In genomic region chr7:129947701-129948100, GRCh38 we compare ENCODE assay signal across 12 cellular contexts. TPM values are rescaled to one million over a fixed set of nuclear protein-coding genes. Genes with fewer than 3 reads are reported as not detected.
A peak's percentile ranks its signal among the peaks of the same experiment; 100 is the strongest.
DNase-seq lines count a peak whose midpoint lies in the region; ATAC-seq and TF ChIP-seq lines count a peak whose summit lies in the region.
"Had no signal": no experiment of that assay in that cellular context is flagged by ENCODE, and none has a peak within 500 bp of the region (broad histone marks: within the 10 kb centered on the region; RNA-seq: fewer than 3 reads in every experiment).

No MANE protein-coding gene starts in this region.

- no peak overlapping the region for H2AFZ ChIP-seq in PC-9
- no peak overlapping the region for H2AFZ ChIP-seq in fibroblast of lung (ENCODE audit: low read length)

- DNase-seq in CD4-positive, alpha-beta T cell = no peak
- DNase-seq in PC-9 (no peak), fibroblast of lung (ENCODE audit: low read depth in 2 of 2) (peak; percentile 69 to 83), psoas muscle (no peak), NCI-H774 (lab: John Stamatoyannopoulos, UW) (no peak)
- DNase-seq: activated CD4-positive, alpha-beta T cell treated with anti-CD3 and anti-CD28 coated beads, Interleukin-2, amount 10 ng/mL, durations not matched to agents 24 days and 14 days; midbrain; NCI-H1694; stimulated activated CD4-positive, alpha-beta T cell treated with anti-CD3 and anti-CD28 coated beads, Interleukin-4, amount 100 ng/mL, for 1 hour had no signal

- H3K4me2 ChIP-seq in PC-9 (peak overlapping the region; percentile 99), fibroblast of lung (ENCODE audit: extremely low read depth, insufficient read depth, low read length) (no peak overlapping the region)

- no peaks in the 10 kb centered on the region for H3K9me2 ChIP-seq in PC-9 (ENCODE audit: insufficient read depth)

- CTCF ChIA-PET in CD4-positive, alpha-beta T cell (lab: Charles Lee) = no interaction called here
- CTCF ChIA-PET in PC-9 (lab: Charles Lee) = interaction anchor here (0.6 kb wide), 1 partner anchor 63 kb away, joined by 3 read pairs; no protein-coding TSS in a partner anchor

- POLR2A ChIA-PET in CD4-positive, alpha-beta T cell (lab: Charles Lee) = no interaction called here
- POLR2A ChIA-PET in PC-9 (lab: Charles Lee; ENCODE audit: unreplicated experiment) = interaction anchor here (0.6 to 0.7 kb wide), 2 partner anchors 117 to 120 kb away, joined by 3 to 4 read pairs; no protein-coding TSS in a partner anchor

- peak overlapping the region; percentile 31 for H3K4me3 Mint-ChIP-seq in CD4-positive, alpha-beta T cell
- H3K4me3 Mint-ChIP-seq: activated CD4-positive, alpha-beta T cell treated with anti-CD3 and anti-CD28 coated beads, Interleukin-2, amount 10 ng/mL, durations not matched to agents 24 days and 14 days had no signal

- BruUV-seq in PC-9 (replicated peaks; lab: Mats Ljungman, UMichigan) = no TSS peak

- no peak for ATAC-seq in CD4-positive, alpha-beta T cell (ENCODE audit: poor library complexity)
- ATAC-seq in psoas muscle = no peak
- no peak for ATAC-seq in HG02623 (IDR thresholded peaks at IDR 0.05; ENCODE audit: unreplicated experiment)
- no peak for ATAC-seq in GM19463 (IDR thresholded peaks at IDR 0.05; ENCODE audit: unreplicated experiment)
- no peak for ATAC-seq in GM21723 (IDR thresholded peaks at IDR 0.05; ENCODE audit: unreplicated experiment)

- H3F3A ChIP-seq in PC-9 (ENCODE audit: insufficient read depth, low read depth) = peaks cover 43% of the 10 kb centered on the region

- H3K4me3 ChIP-seq in PC-9 (no peak overlapping the region), fibroblast of lung (replicated peaks in 1 of 4; ENCODE audit: control extremely low read depth in 1 of 4, insufficient read depth in 1 of 4, low read depth in 3 of 4, low read length in 4 of 4) (no peak overlapping the region), psoas muscle (peak overlapping the region; percentile 1)

- peaks cover 28% of the 10 kb centered on the region for H3K4me1 Mint-ChIP-seq in CD4-positive, alpha-beta T cell (ENCODE audit: low read depth)

- H3K9me3 ChIP-seq in CD4-positive, alpha-beta T cell (ENCODE audit: control insufficient read depth, low read length) = no peaks in the 10 kb centered on the region
- H3K9me3 ChIP-seq in PC-9 (ENCODE audit: insufficient read depth, low read depth) (no peaks in the 10 kb centered on the region), fibroblast of lung (ENCODE audit: control insufficient read depth, insufficient read depth, low read depth, low read length) (no peaks in the 10 kb centered on the region), psoas muscle (no peaks in the 10 kb centered on the region)

- H3K27ac Mint-ChIP-seq in CD4-positive, alpha-beta T cell = peak overlapping the region; percentile 32
- H3K27ac Mint-ChIP-seq: activated CD4-positive, alpha-beta T cell treated with anti-CD3 and anti-CD28 coated beads, Interleukin-2, amount 10 ng/mL, durations not matched to agents 24 days and 14 days had no signal

- no peaks in the 10 kb centered on the region for H3K9me3 Mint-ChIP-seq in CD4-positive, alpha-beta T cell
- H3K9me3 Mint-ChIP-seq: activated CD4-positive, alpha-beta T cell treated with anti-CD3 and anti-CD28 coated beads, Interleukin-2, amount 10 ng/mL, durations not matched to agents 24 days and 14 days had no signal

- peaks cover 93% of the 10 kb centered on the region for H3K79me2 ChIP-seq in PC-9 (ENCODE audit: low read depth)
- peaks cover 81% of the 10 kb centered on the region for H3K79me2 ChIP-seq in fibroblast of lung (ENCODE audit: control insufficient read depth, insufficient read depth, low read length)

- no peak overlapping the region for H3K27ac ChIP-seq in CD4-positive, alpha-beta T cell (ENCODE audit: low read depth, low read length)
- peak overlapping the region; percentile 100 for H3K27ac ChIP-seq in PC-9
- H3K27ac ChIP-seq in fibroblast of lung (ENCODE audit: insufficient read depth, low read length) = no peak overlapping the region
- H3K27ac ChIP-seq in psoas muscle = peak overlapping the region; percentile 98

- no peaks in the 10 kb centered on the region for H3K27me3 ChIP-seq in CD4-positive, alpha-beta T cell (ENCODE audit: control insufficient read depth, insufficient read depth, low read length)
- H3K27me3 ChIP-seq in PC-9 (ENCODE audit: insufficient read depth, low read depth) = no peaks in the 10 kb centered on the region
- H3K27me3 ChIP-seq in fibroblast of lung (ENCODE audit: control insufficient read depth, insufficient read depth, low read length) = no peaks in the 10 kb centered on the region
- no peaks in the 10 kb centered on the region for H3K27me3 ChIP-seq in psoas muscle (ENCODE audit: insufficient read depth in 3 of 3, low read length in 2 of 3)

- H3K9ac ChIP-seq in fibroblast of lung (ENCODE audit: insufficient read depth, low read length) = no peak overlapping the region

- H3K27me3 Mint-ChIP-seq in CD4-positive, alpha-beta T cell = no peaks in the 10 kb centered on the region
- H3K27me3 Mint-ChIP-seq: activated CD4-positive, alpha-beta T cell treated with anti-CD3 and anti-CD28 coated beads, Interleukin-2, amount 10 ng/mL, durations not matched to agents 24 days and 14 days had no signal

- H4K20me1 ChIP-seq in PC-9 (ENCODE audit: insufficient read depth) = peaks cover 32% of the 10 kb centered on the region; the same call in 1 of the 2 replicates
- peaks cover 3% of the 10 kb centered on the region for H4K20me1 ChIP-seq in fibroblast of lung (ENCODE audit: control insufficient read depth, extremely low read depth, insufficient read depth, low read length)

- 35 to 54% (median 43%) methylated on average over 8 of the region's 8 CpGs for WGBS in psoas muscle, 3 donors

- H3K4me1 ChIP-seq in PC-9 (replicated peaks; ENCODE audit: insufficient read depth) (peaks cover 38% of the 10 kb centered on the region), fibroblast of lung (ENCODE audit: control insufficient read depth, extremely low read depth, insufficient read depth, low read length) (peaks cover 12% of the 10 kb centered on the region), psoas muscle (peaks cover 25% of the 10 kb centered on the region)

- H3K36me3 ChIP-seq in PC-9 (ENCODE audit: low read depth) = no peaks in the 10 kb centered on the region; the same call in 1 of the 2 replicates
- no peaks in the 10 kb centered on the region for H3K36me3 ChIP-seq in fibroblast of lung (ENCODE audit: control insufficient read depth, insufficient read depth, low read length)
- H3K36me3 ChIP-seq in psoas muscle (ENCODE audit: insufficient read depth in 1 of 2, low read depth in 1 of 2) = no peaks in the 10 kb centered on the region

- intact Hi-C loops in CD4-positive, alpha-beta T cell (cut with DNase I, micrococcal nuclease) = loop anchor here in 1 of 2 experiments (2.0 to 5.0 kb wide), 4 partner anchors 123 to 495 kb away; partner anchors contain the start of genes CEP41, KLHDC10, SSMEM1 and TMEM209
- intact Hi-C loops in PC-9 (cut with micrococcal nuclease; ENCODE audit: unreplicated experiment) (loop anchor here (2.0 to 5.0 kb wide), 4 partner anchors 37 to 165 kb away; no protein-coding TSS in a partner anchor), psoas muscle (cut with DNase I) (no loop called here)

- TF ChIP-seq CTCF in CD4-positive, alpha-beta T cell (IDR thresholded peaks at IDR 0.05) = no peak
- TF ChIP-seq CTCF in PC-9 (conservative IDR thresholded peaks at IDR 0.05) = no peak
- no peak for TF ChIP-seq CTCF in fibroblast of lung (conservative IDR thresholded peaks at IDR 0.05 in 1 of 2, IDR thresholded peaks at IDR 0.05 in 1 of 2; ENCODE audit: low read depth in 1 of 2, low read length in 2 of 2)
- TF ChIP-seq CTCF in psoas muscle (IDR thresholded peaks at IDR 0.05) = no peak

- H3K36me3 Mint-ChIP-seq in CD4-positive, alpha-beta T cell (ENCODE audit: low read depth) = peaks cover 29% of the 10 kb centered on the region

RNA-seq across cellular contexts. Expression of gene UBE2H, which starts 5.1 kb away (rescaled TPM):
- 10 to 100 TPM; 52.1 to 52.5 TPM for total RNA-seq in CD4-positive, alpha-beta T cell
- total RNA-seq in PC-9 (2021) = 211 TPM in 2 replicates
- 64.2 and 102 TPM in 2 replicates for total RNA-seq in fibroblast of lung
- 59.3 and 76.0 TPM in 2 replicates for polyA plus RNA-seq in fibroblast of lung
- polyA plus RNA-seq in fibroblast of lung (2012) = 39.7 and 46.5 TPM in 2 replicates
- polyA minus RNA-seq in fibroblast of lung (ENCODE audit: low replicate concordance) = 22.0 and 31.4 TPM in 2 replicates
- 100 to 1,000 TPM in 1 of 4 donors, 10 to 100 TPM in 3; 75.9 to 111 (median 77.4) TPM for total RNA-seq in psoas muscle
- polyA plus RNA-seq in psoas muscle = 100 to 1,000 TPM in 1 of 3 donors, 10 to 100 TPM in 2; 17.3 to 115 (median 50.5) TPM

Comparison
In these comparisons a context has a peak if more than half of its experiments do, and no peak if none do; other contexts are left out.
1. DNase-seq: peak in fibroblast of lung (2 of 2); none in CD4-positive, alpha-beta T cell (0 of 10), PC-9 (0 of 2), psoas muscle (0 of 2) and NCI-H774 (single experiment).
2. H3K27ac ChIP-seq: peak in PC-9 (single experiment) and psoas muscle (single experiment); none in CD4-positive, alpha-beta T cell (single experiment) and fibroblast of lung (single experiment).